ENCODE assay signal across 3 cellular contexts in the genomic region with DNA sequence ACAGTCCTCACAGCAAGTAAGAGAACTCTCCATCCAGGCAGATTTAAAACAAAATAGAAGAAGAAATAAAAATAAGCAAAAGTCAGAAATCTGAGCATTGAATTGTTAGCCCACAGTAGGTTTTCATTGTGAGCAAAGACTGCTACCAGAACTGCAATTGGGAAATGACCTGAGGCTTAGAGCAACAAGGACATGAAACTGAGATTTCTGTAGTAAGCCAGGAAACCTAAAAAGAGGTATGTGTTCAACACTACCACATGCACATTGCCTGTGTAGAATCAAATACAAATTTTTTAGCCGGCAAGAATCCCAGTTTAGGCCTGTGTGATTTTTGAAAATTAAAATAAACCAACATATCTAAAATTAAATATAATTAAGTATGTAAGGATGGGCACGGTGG.
"Had no signal": no experiment of that assay in that cellular context is flagged by ENCODE, and none has a peak within 500 bp of the region (broad histone marks: within the 10 kb centered on the region; RNA-seq: fewer than 3 reads in every experiment).

No MANE protein-coding gene starts in this region.

- ATAC-seq: GM12878 had no signal

- H3K4me3 ChIP-seq: GM12878 had no signal

- DNase-seq: GDM1, GF-D8 had no signal
